ENCODE assay signal across 25 cellular contexts in the genomic region with DNA sequence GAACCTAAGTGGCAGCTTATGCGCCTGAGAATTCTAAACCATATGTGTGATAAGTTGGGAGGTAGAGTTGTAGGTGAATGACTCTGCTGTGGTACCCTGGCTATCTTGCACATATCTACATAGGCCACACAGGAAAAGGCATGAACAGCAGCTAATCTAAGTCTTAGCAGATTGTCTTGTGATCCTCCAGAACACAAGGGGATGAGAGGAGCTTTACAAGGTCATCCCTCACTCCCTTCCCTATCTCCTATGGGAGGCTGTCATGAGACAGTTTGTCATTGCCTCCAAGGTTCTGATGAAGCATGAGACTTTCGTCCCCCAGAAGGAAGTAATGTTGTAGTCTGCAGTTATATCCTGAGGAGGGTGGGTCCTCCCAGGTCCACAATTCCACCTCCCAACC. TPM values are rescaled to one million over a fixed set of nuclear protein-coding genes. Genes with fewer than 3 reads are reported as not detected.
"Had no signal": no experiment of that assay in that cellular context is flagged by ENCODE, and none has a peak within 500 bp of the region (broad histone marks: within the 10 kb centered on the region; RNA-seq: fewer than 3 reads in every experiment).

No MANE protein-coding gene starts in this region.

- DNase-seq: IMR-90, Kasumi-1, MM.1S, NCI-H1092 treated with DMSO at 0.1 percent for 48 hours, NCI-H1436, NCI-H187, NCI-H2029, NCI-H2081 treated with DMSO at 0.1 percent for 48 hours, NCI-H2171, NCI-H226, NCI-H446, NCI-H510A, NCI-H524 treated with DMSO at 0.1 percent for 48 hours, NCI-H69, NCI-H774, Peyer's patch, SHP77 treated with DMSO at 0.1 percent for 48 hours, SJCRH30 had no signal

- H3K27me3 ChIP-seq: Peyer's patch, SJCRH30 had no signal

- H3K4me3 ChIP-seq: Peyer's patch, SJCRH30, SK-N-MC had no signal

- H3K36me3 ChIP-seq: Peyer's patch, SJCRH30 had no signal

- H3K9me3 ChIP-seq: Peyer's patch, SJCRH30 had no signal

- ATAC-seq: HepG2, Right ventricle myocardium inferior had no signal

- H3K4me1 ChIP-seq: SJCRH30 had no signal

- H3K27ac ChIP-seq: KMS-11, Peyer's patch, SJCRH30, SK-N-MC had no signal

RNA-seq across cellular contexts. Expression of a gene that starts 3.7 kb away (rescaled TPM):
- total RNA-seq: HepG2, HT1080, SJCRH30 had no signal
- polyA plus RNA-seq: HepG2 had no signal

RNA-seq across cellular contexts. Expression of a gene that starts 26.6 kb away (rescaled TPM):
- total RNA-seq: HT1080, IMR-90, M059J, Peyer's patch, Right ventricle myocardium inferior, RPMI7951, SJCRH30 had no signal
- polyA plus RNA-seq: IMR-90 had no signal
